ENCODE assay signal across 1 cellular context in the genomic region with DNA sequence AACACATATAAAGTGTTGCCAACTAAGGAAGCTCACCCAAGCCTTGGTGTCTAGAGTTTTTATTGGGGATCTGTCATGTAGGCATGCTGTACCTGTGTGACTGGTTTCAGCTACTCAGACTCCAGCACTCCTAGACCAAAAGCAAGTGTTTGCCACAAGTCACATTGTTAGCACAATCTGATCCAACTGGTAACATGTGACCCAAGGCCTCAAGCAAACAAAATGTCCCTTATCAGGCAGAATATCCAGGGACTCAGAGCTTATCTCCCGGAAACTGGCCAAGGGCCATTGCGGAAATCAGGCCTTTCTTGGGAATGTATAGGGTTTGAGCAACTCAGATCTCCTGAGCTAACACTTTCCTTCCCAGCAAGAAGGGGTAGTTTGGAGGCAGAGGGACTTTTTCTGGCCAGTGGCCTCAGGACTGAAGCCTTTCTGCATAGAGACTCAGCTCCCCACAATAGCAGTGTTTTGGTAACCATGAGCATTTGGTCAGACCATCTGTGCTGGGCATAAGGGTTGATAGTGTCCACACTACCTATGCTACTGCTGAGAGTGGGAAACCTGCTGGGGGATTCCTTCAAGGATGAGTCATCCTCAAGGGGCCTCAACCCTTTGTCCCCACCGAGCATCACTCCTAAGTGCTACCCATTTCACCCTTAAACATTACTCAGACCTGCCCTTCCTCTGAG.
TF ChIP-seq lines count a peak whose summit lies in the region.

No MANE protein-coding gene starts in this region.

TF ChIP-seq in HepG2, 621 proteins besides CTCF, POLR2A, EP300 and RAD21:
- TF ChIP-seq ZNF441 (CRISPR knock-in tag; IDR thresholded peaks at IDR 0.05; ENCODE audit: borderline replicate concordance) (no peak), RFX1 (IDR thresholded peaks at IDR 0.05) (no peak), SOX13 (IDR thresholded peaks at IDR 0.05) (no peak), SOX13 (CRISPR knock-in tag; conservative IDR thresholded peaks at IDR 0.05 in 1 of 2, IDR thresholded peaks at IDR 0.05 in 1 of 2) (no peak), ZNF230 (CRISPR knock-in tag; IDR thresholded peaks at IDR 0.05) (no peak), HOXA7 (CRISPR knock-in tag; IDR thresholded peaks at IDR 0.05) (no peak), GABPA (IDR thresholded peaks at IDR 0.05; ENCODE audit: low read depth, low read length) (no peak), GABPA (CRISPR knock-in tag; IDR thresholded peaks at IDR 0.05; ENCODE audit: low read depth) (0 out of 2 replicates have a peak, but pooled peaks have one; percentile 17)
- TF ChIP-seq, protein P1, sequence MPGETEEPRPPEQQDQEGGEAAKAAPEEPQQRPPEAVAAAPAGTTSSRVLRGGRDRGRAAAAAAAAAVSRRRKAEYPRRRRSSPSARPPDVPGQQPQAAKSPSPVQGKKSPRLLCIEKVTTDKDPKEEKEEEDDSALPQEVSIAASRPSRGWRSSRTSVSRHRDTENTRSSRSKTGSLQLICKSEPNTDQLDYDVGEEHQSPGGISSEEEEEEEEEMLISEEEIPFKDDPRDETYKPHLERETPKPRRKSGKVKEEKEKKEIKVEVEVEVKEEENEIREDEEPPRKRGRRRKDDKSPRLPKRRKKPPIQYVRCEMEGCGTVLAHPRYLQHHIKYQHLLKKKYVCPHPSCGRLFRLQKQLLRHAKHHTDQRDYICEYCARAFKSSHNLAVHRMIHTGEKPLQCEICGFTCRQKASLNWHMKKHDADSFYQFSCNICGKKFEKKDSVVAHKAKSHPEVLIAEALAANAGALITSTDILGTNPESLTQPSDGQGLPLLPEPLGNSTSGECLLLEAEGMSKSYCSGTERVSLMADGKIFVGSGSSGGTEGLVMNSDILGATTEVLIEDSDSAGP (CRISPR knock-in tag; IDR thresholded peaks at IDR 0.05; ENCODE audit: borderline replicate concordance), result no peak
